In genomic region chrX:136204571-136204970, GRCh38 we compare ENCODE assay signal across 9 cellular contexts. TPM values are rescaled to one million over a fixed set of nuclear protein-coding genes. Genes with fewer than 3 reads are reported as not detected.
A peak's percentile ranks its signal among the peaks of the same experiment; 100 is the strongest.
DNase-seq lines count a peak whose midpoint lies in the region; ATAC-seq and TF ChIP-seq lines count a peak whose summit lies in the region.
"Had no signal": no experiment of that assay in that cellular context is flagged by ENCODE, and none has a peak within 500 bp of the region (broad histone marks: within the 10 kb centered on the region; RNA-seq: fewer than 3 reads in every experiment).

No MANE protein-coding gene starts in this region.

- 20 to 25% methylated on average over 2 of the region's 2 CpGs for WGBS in lower leg skin, 2 donors

- ATAC-seq in Right ventricle myocardium inferior, result peak; percentile 66
- no peak for ATAC-seq in GM21723 (IDR thresholded peaks at IDR 0.05; ENCODE audit: unreplicated experiment)
- ATAC-seq in GM21619 (IDR thresholded peaks at IDR 0.05; ENCODE audit: unreplicated experiment), result no peak
- no peak for ATAC-seq in GM18520 (IDR thresholded peaks at IDR 0.05; ENCODE audit: unreplicated experiment)

- no peaks in the 10 kb centered on the region for H3K9me3 ChIP-seq in vagina

- no peaks in the 10 kb centered on the region for H3K27me3 ChIP-seq in vagina

- no peak for TF ChIP-seq CTCF in lower leg skin (IDR thresholded peaks at IDR 0.05)
- no peak for TF ChIP-seq CTCF in vagina (IDR thresholded peaks at IDR 0.05)

- H3K36me3 ChIP-seq in vagina, result peaks cover 0 to 5% of the 10 kb centered on the region in 2 donors

- no peak for DNase-seq in Right ventricle myocardium inferior (ENCODE audit: missing footprints)
- no peak for DNase-seq in cardiac septum (ENCODE audit: low spot score)
- DNase-seq in central memory CD4-positive, alpha-beta T cell, result peak; percentile 59
- DNase-seq in lower leg skin (ENCODE audit: low spot score in 2 of 2), result peak; percentile 49 to 88
- no peak for DNase-seq in vagina (ENCODE audit: extremely low spot score in 2 of 2)
- DNase-seq: NCI-H1417 had no signal

- peaks cover 42% of the 10 kb centered on the region for H3K4me1 ChIP-seq in vagina

- TF ChIP-seq POLR2A in lower leg skin (IDR thresholded peaks at IDR 0.05) (no peak), vagina (IDR thresholded peaks at IDR 0.05) (no peak)

- intact Hi-C loops in Right ventricle myocardium inferior (cut with DNase I) (no loop called here), cardiac septum (cut with DNase I) (no loop called here), lower leg skin (cut with DNase I; ENCODE audit: low total_unique reads) (no loop called here), vagina (cut with DNase I) (no loop called here)

- no peak overlapping the region for H3K4me3 ChIP-seq in lower leg skin (ENCODE audit: low read depth, poor library complexity, severe bottlenecking)
- peak overlapping the region in 1 of 2 donors; percentile 1 for H3K4me3 ChIP-seq in vagina

- peak overlapping the region; percentile 65 for H3K27ac ChIP-seq in vagina

RNA-seq across cellular contexts. Expression of gene MAP7D3, which starts 46.6 kb away (rescaled TPM):
- 13.5 TPM for total RNA-seq in Right ventricle myocardium inferior
- total RNA-seq in cardiac septum, result 15.6 TPM
- 1 to 10 TPM; 4.4 to 7.6 (median 5.4) TPM for total RNA-seq in lower leg skin
- 15.0 TPM for total RNA-seq in vagina

RNA-seq across cellular contexts. Expression of gene FHL1, which starts 57.2 kb away (rescaled TPM):
- 1,876 TPM for total RNA-seq in Right ventricle myocardium inferior
- 3,112 TPM for total RNA-seq in cardiac septum
- 100 to 1,000 TPM in 2 of 4 donors, 10 to 100 TPM in 2; 85.9 to 140 (median 107) TPM for total RNA-seq in lower leg skin
- 337 TPM for total RNA-seq in vagina

Comparison
In these comparisons a context has a peak if more than half of its experiments do, and no peak if none do; other contexts are left out.
1. DNase-seq: peak in central memory CD4-positive, alpha-beta T cell (single experiment) and lower leg skin (2 of 2); none in Right ventricle myocardium inferior (single experiment), cardiac septum (single experiment) and vagina (0 of 2).